Comparison of ENCODE assay signal across 8 cellular contexts in genomic region chrX:54180403-54180802, GRCh38. TPM values are rescaled to one million over a fixed set of nuclear protein-coding genes. Genes with fewer than 3 reads are reported as not detected.
A peak's percentile ranks its signal among the peaks of the same experiment; 100 is the strongest.
DNase-seq lines count a peak whose midpoint lies in the region; ATAC-seq and TF ChIP-seq lines count a peak whose summit lies in the region.

No MANE protein-coding gene starts in this region.

- no CpG with 5 or more reads among the region's 4 CpGs for whole genome bisulfite sequencing in mesodermal cell (ENCODE audit: insufficient coverage in 2 of 2), 2 experiments

- H3K36me3 Mint-ChIP-seq in CD4-positive, alpha-beta T cell (ENCODE audit: low read depth), result peaks cover 47% of the 10 kb centered on the region
- H3K36me3 Mint-ChIP-seq in HFFc6 (ENCODE audit: low read depth), result peaks cover 12% of the 10 kb centered on the region; the same call in 1 of the 2 replicates

- no peaks in the 10 kb centered on the region for H3K27me3 Mint-ChIP-seq in CD4-positive, alpha-beta T cell
- peaks cover 2% of the 10 kb centered on the region; the same call in 1 of the 2 replicates for H3K27me3 Mint-ChIP-seq in HFFc6 (ENCODE audit: insufficient read depth)

- no peaks in the 10 kb centered on the region for H3K9me3 Mint-ChIP-seq in CD4-positive, alpha-beta T cell
- no peaks in the 10 kb centered on the region for H3K9me3 Mint-ChIP-seq in HFFc6

- H3K27me3 ChIP-seq in CD4-positive, alpha-beta T cell (ENCODE audit: control insufficient read depth, insufficient read depth, low read length), result no peaks in the 10 kb centered on the region

- DNase-seq in CD4-positive, alpha-beta T cell, result no peak
- DNase-seq in HFFc6, result peak; percentile 1
- peak; percentile 29 for DNase-seq in amniotic epithelial cell (ENCODE audit: low read depth)
- no peak for DNase-seq in SW 1271 (lab: John Stamatoyannopoulos, UW)
- DNase-seq in stimulated activated CD4-positive, alpha-beta T cell treated with anti-CD3 and anti-CD28 coated beads, Interleukin-4, amount 100 ng/mL, for 4 hours, result no peak

- peaks cover 15% of the 10 kb centered on the region for H3K36me3 ChIP-seq in mesodermal cell (ENCODE audit: control insufficient read depth, insufficient read depth, low read length)

- peak overlapping the region; percentile 86 for H3K27ac Mint-ChIP-seq in CD4-positive, alpha-beta T cell
- H3K27ac Mint-ChIP-seq in HFFc6, result peak overlapping the region; percentile 77

- H3K9me3 ChIP-seq in CD4-positive, alpha-beta T cell (ENCODE audit: control insufficient read depth, low read length), result no peaks in the 10 kb centered on the region
- no peaks in the 10 kb centered on the region for H3K9me3 ChIP-seq in mesodermal cell (ENCODE audit: control insufficient read depth, low read length)

- peak overlapping the region; percentile 63 for H3K4me3 ChIP-seq in mesodermal cell (ENCODE audit: extremely low read depth, insufficient read depth, low read length, poor library complexity, severe bottlenecking)

- intact Hi-C loops in CD4-positive, alpha-beta T cell (cut with DNase I, micrococcal nuclease), result loop anchor here in 1 of 2 experiments (5.0 to 10.0 kb wide), 4 partner anchors 177 to 1534 kb away; partner anchors contain the start of genes GNL3L, RRAGB and WNK3

- CTCF ChIA-PET in CD4-positive, alpha-beta T cell (lab: Charles Lee), result no interaction called here

- no peak overlapping the region for H3K27ac ChIP-seq in CD4-positive, alpha-beta T cell (ENCODE audit: low read depth, low read length)
- H3K27ac ChIP-seq in mesodermal cell (ENCODE audit: low read depth, low read length, severe bottlenecking), result peak overlapping the region; percentile 16

- POLR2A ChIA-PET in CD4-positive, alpha-beta T cell (lab: Charles Lee), result interaction anchor here (0.7 to 1.6 kb wide), 3 partner anchors 11 to 136 kb away, joined by 3 read pairs; partner anchors contain the start of gene PHF8

- no peak for TF ChIP-seq CTCF in CD4-positive, alpha-beta T cell (IDR thresholded peaks at IDR 0.05)
- no peak for TF ChIP-seq CTCF in HFFc6 (IDR thresholded peaks at IDR 0.05)

- ATAC-seq in CD4-positive, alpha-beta T cell (ENCODE audit: poor library complexity), result no peak
- ATAC-seq in HG02970 (IDR thresholded peaks at IDR 0.05; ENCODE audit: low FRiP score, unreplicated experiment) (no peak), GM21390 (IDR thresholded peaks at IDR 0.05; ENCODE audit: unreplicated experiment) (no peak)

- peak overlapping the region; percentile 92 for H3K4me3 Mint-ChIP-seq in CD4-positive, alpha-beta T cell
- H3K4me3 Mint-ChIP-seq in HFFc6, result peak overlapping the region; percentile 88

- H3K4me1 ChIP-seq in mesodermal cell (ENCODE audit: control insufficient read depth, insufficient read depth, low read length, poor library complexity, severe bottlenecking), result peaks cover 4% of the 10 kb centered on the region

- peaks cover 58% of the 10 kb centered on the region for H3K4me1 Mint-ChIP-seq in CD4-positive, alpha-beta T cell (ENCODE audit: low read depth)
- H3K4me1 Mint-ChIP-seq in HFFc6 (ENCODE audit: low read depth), result peaks cover 61% of the 10 kb centered on the region

RNA-seq across cellular contexts. Expression of gene FAM120C, which starts 2.7 kb away (rescaled TPM):
- total RNA-seq in CD4-positive, alpha-beta T cell, result 10 to 100 TPM; 12.3 to 13.3 TPM
- 10 to 100 TPM in 1 of 6 experiments, 1 to 10 TPM in 5; 8.3 to 10.0 (median 9.1) TPM for total RNA-seq in HFFc6 (2021; fragmentation: NEBNext Ultra II Directional; extraction: Animal tissue kit (Norgen Biotek cat#: 25700))
- 5.6 TPM for polyA plus RNA-seq in mesodermal cell (2013, experiment 1 of 2)
- 4.3 TPM for polyA plus RNA-seq in mesodermal cell (2013, experiment 2 of 2)

Comparison
In these comparisons a context has a peak if more than half of its experiments do, and no peak if none do; other contexts are left out.
1. DNase-seq: peak in HFFc6 (single experiment) and amniotic epithelial cell (single experiment); none in CD4-positive, alpha-beta T cell (0 of 10), SW 1271 (0 of 2) and stimulated activated CD4-positive, alpha-beta T cell treated with anti-CD3 and anti-CD28 coated beads, Interleukin-4, amount 100 ng/mL, for 4 hours (0 of 2).